8 cellular contexts compared by ENCODE assay signal in the genomic region with DNA sequence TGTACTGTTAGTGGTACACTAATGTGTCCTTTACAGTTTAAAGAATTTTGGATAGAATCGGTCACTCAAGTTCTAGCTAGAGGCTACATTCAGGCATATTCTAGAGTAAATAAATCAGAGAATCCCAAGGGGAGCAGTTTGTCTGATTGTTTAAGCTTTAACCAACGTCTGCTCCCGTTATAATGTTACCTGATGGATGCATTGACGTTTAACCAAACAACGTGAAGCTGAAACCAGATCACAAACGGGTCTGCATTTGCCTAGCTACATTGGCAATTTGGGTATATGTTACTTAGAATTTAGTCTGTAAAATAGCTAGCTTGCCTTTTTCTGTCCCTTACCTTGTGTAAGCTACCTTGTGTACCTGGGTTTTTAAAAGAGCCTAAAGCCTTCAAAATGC. TPM values are rescaled to one million over a fixed set of nuclear protein-coding genes. Genes with fewer than 3 reads are reported as not detected.
A peak's percentile ranks its signal among the peaks of the same experiment; 100 is the strongest.
DNase-seq lines count a peak whose midpoint lies in the region; ATAC-seq and TF ChIP-seq lines count a peak whose summit lies in the region.

No MANE protein-coding gene starts in this region.

- peak overlapping the region; percentile 64 for H3K4me3 ChIP-seq in iPS-15b (ENCODE audit: low read depth, low read length)
- peak overlapping the region; percentile 96 to 99 for H3K4me3 ChIP-seq in testis

- CTCF ChIA-PET in activated CD8-positive, alpha-beta memory T cell treated with anti-CD3 and anti-CD28 coated beads, Interleukin-2, amount 10 ng/mL, durations not matched to agents 7 days and 5 days (lab: Charles Lee): interaction anchor here (1.1 to 4.0 kb wide), 4 partner anchors 40 to 142 kb away, joined by 4 to 30 read pairs (median 8); partner anchors contain the start of genes ANAPC4, SEPSECS and ZCCHC4
- CTCF ChIA-PET in RWPE1 (lab: Yijun Ruan, JAX): interaction anchor here (0.9 to 1.3 kb wide), 2 partner anchors 15 to 76 kb away, joined by 3 to 5 read pairs; no protein-coding TSS in a partner anchor

- TF ChIP-seq CTCF in testis (IDR thresholded peaks at IDR 0.05) (no peak), RWPE1 (conservative IDR thresholded peaks at IDR 0.05; ENCODE audit: low read depth) (no peak)

- no peak overlapping the region for H3K9ac ChIP-seq in iPS-15b (ENCODE audit: low read depth, low read length)

- peak overlapping the region; percentile 95 for H3K27ac Mint-ChIP-seq in activated CD8-positive, alpha-beta memory T cell treated with anti-CD3 and anti-CD28 coated beads, Interleukin-2, amount 10 ng/mL, durations not matched to agents 7 days and 5 days
- H3K27ac Mint-ChIP-seq in T-helper 2 cell treated with Interferon-gamma antibody and Interleukin-4, amounts not matched to agents 5 μg/mL and 100 μg/mL, for 36 hours: peak overlapping the region; percentile 94

- peak overlapping the region; percentile 93 for H3K4me3 Mint-ChIP-seq in activated CD8-positive, alpha-beta memory T cell treated with anti-CD3 and anti-CD28 coated beads, Interleukin-2, amount 10 ng/mL, durations not matched to agents 7 days and 5 days
- peak overlapping the region; percentile 92 for H3K4me3 Mint-ChIP-seq in T-helper 2 cell treated with Interferon-gamma antibody and Interleukin-4, amounts not matched to agents 5 μg/mL and 100 μg/mL, for 36 hours

- no peak for TF ChIP-seq POLR2A in testis (IDR thresholded peaks at IDR 0.05)

- peaks cover 48% of the 10 kb centered on the region for H3K4me1 Mint-ChIP-seq in activated CD8-positive, alpha-beta memory T cell treated with anti-CD3 and anti-CD28 coated beads, Interleukin-2, amount 10 ng/mL, durations not matched to agents 7 days and 5 days
- H3K4me1 Mint-ChIP-seq in T-helper 2 cell treated with Interferon-gamma antibody and Interleukin-4, amounts not matched to agents 5 μg/mL and 100 μg/mL, for 36 hours (ENCODE audit: low read depth): peaks cover 30% of the 10 kb centered on the region

- H3K4me1 ChIP-seq in iPS-15b (ENCODE audit: control insufficient read depth, insufficient read depth, low read length): peaks cover 6% of the 10 kb centered on the region
- no peaks in the 10 kb centered on the region for H3K4me1 ChIP-seq in testis

- intact Hi-C loops in testis (cut with DNase I; ENCODE audit: low total_unique reads): no loop called here

- 26 to 30% methylated on average over 6 of the region's 6 CpGs for WGBS in testis, 2 donors

- H3K27me3 Mint-ChIP-seq in activated CD8-positive, alpha-beta memory T cell treated with anti-CD3 and anti-CD28 coated beads, Interleukin-2, amount 10 ng/mL, durations not matched to agents 7 days and 5 days: no peaks in the 10 kb centered on the region
- no peaks in the 10 kb centered on the region for H3K27me3 Mint-ChIP-seq in T-helper 2 cell treated with Interferon-gamma antibody and Interleukin-4, amounts not matched to agents 5 μg/mL and 100 μg/mL, for 36 hours (ENCODE audit: low read depth)

- peaks cover 3% of the 10 kb centered on the region for H3K9me3 ChIP-seq in iPS-15b (ENCODE audit: control insufficient read depth, insufficient read depth, low read length)
- no peaks in the 10 kb centered on the region for H3K9me3 ChIP-seq in testis

- no peak for DNase-seq in activated CD8-positive, alpha-beta memory T cell treated with anti-CD3 and anti-CD28 coated beads, Interleukin-2, amount 10 ng/mL, durations not matched to agents 7 days and 5 days
- no peak for DNase-seq in activated CD8-positive, alpha-beta memory T cell treated with anti-CD3 and anti-CD28 coated beads for 24 hours
- DNase-seq in T-helper 2 cell treated with Interferon-gamma antibody and Interleukin-4, amounts not matched to agents 5 μg/mL and 100 μg/mL, for 36 hours (ENCODE audit: low spot score): no peak
- DNase-seq in testis (no peak), RWPE1 (ENCODE audit: low spot score) (no peak), amygdala (lab: John Stamatoyannopoulos, UW) (no peak)

- H3K27me3 ChIP-seq in iPS-15b (ENCODE audit: control insufficient read depth, insufficient read depth, low read length) (peaks cover 8% of the 10 kb centered on the region), testis (no peaks in the 10 kb centered on the region)

- POLR2A ChIA-PET in RWPE1 (lab: Yijun Ruan, JAX; ENCODE audit: low non-redundant PET): no interaction called here

- ATAC-seq in activated CD8-positive, alpha-beta memory T cell treated with anti-CD3 and anti-CD28 coated beads, Interleukin-2, amount 10 ng/mL, durations not matched to agents 7 days and 5 days: no peak
- ATAC-seq in HG03139 (IDR thresholded peaks at IDR 0.05; ENCODE audit: unreplicated experiment): no peak

- peak overlapping the region; percentile 95 to 98 for H3K27ac ChIP-seq in testis
- H3K27ac ChIP-seq in RWPE1: no peak overlapping the region

- H3K36me3 Mint-ChIP-seq in activated CD8-positive, alpha-beta memory T cell treated with anti-CD3 and anti-CD28 coated beads, Interleukin-2, amount 10 ng/mL, durations not matched to agents 7 days and 5 days: peaks cover 61% of the 10 kb centered on the region
- peaks cover 50% of the 10 kb centered on the region for H3K36me3 Mint-ChIP-seq in T-helper 2 cell treated with Interferon-gamma antibody and Interleukin-4, amounts not matched to agents 5 μg/mL and 100 μg/mL, for 36 hours (ENCODE audit: low read depth)

- peaks cover 13% of the 10 kb centered on the region for H3K9me3 Mint-ChIP-seq in activated CD8-positive, alpha-beta memory T cell treated with anti-CD3 and anti-CD28 coated beads, Interleukin-2, amount 10 ng/mL, durations not matched to agents 7 days and 5 days (ENCODE audit: low read depth)
- H3K9me3 Mint-ChIP-seq in T-helper 2 cell treated with Interferon-gamma antibody and Interleukin-4, amounts not matched to agents 5 μg/mL and 100 μg/mL, for 36 hours: peaks cover 38% of the 10 kb centered on the region

- H3K36me3 ChIP-seq in iPS-15b (ENCODE audit: control insufficient read depth, insufficient read depth, low read length) (no peaks in the 10 kb centered on the region), testis (ENCODE audit: low read depth, missing control alignments) (no peaks in the 10 kb centered on the region)

RNA-seq across cellular contexts. Expression of gene PI4K2B, which starts 1.6 kb away (rescaled TPM):
- 10 to 100 TPM; 42.2 to 55.2 TPM for total RNA-seq in activated CD8-positive, alpha-beta memory T cell treated with anti-CD3 and anti-CD28 coated beads, Interleukin-2, amount 10 ng/mL, durations not matched to agents 7 days and 5 days
- 10 to 100 TPM; 18.9 to 19.9 TPM for total RNA-seq in testis
- polyA plus RNA-seq in testis (ENCODE audit: insufficient read depth, low read depth, low replicate concordance): 11.5 TPM
